In genomic region chr15:100898661-100899462, GRCh38 we compare ENCODE assay signal across 17 cellular contexts. TPM values are rescaled to one million over a fixed set of nuclear protein-coding genes. Genes with fewer than 3 reads are reported as not detected.
A peak's percentile ranks its signal among the peaks of the same experiment; 100 is the strongest.
DNase-seq lines count a peak whose midpoint lies in the region; ATAC-seq and TF ChIP-seq lines count a peak whose summit lies in the region.
"Had no signal": no experiment of that assay in that cellular context is flagged by ENCODE, and none has a peak within 500 bp of the region (broad histone marks: within the 10 kb centered on the region; RNA-seq: fewer than 3 reads in every experiment).

No MANE protein-coding gene starts in this region.

- peak overlapping the region; percentile 83 to 86 for H3K27ac ChIP-seq in uterus
- H3K27ac ChIP-seq: BLaER1 treated with 17β-estradiol and CSF1 and Interleukin-3, amounts not matched to agents 10 nM and 100 nM; GM23248; Peyer's patch had no signal

- no peak for DNase-seq in LNCaP clone FGC (ENCODE audit: low read depth)
- peak; percentile 46 for DNase-seq in cerebellum (ENCODE audit: low spot score)
- DNase-seq in omental fat pad (ENCODE audit: low spot score), result peak; percentile 11
- DNase-seq in uterus, result no peak
- no peak for DNase-seq in NCI-H1694 treated with DMSO at 0.1 percent for 48 hours (lab: John Stamatoyannopoulos, UW)
- no peak for DNase-seq in activated T-cell treated with anti-CD3 and anti-CD28 coated beads, Interleukin-2, amount 50 U/mL, for 48 hours
- DNase-seq: GM23248, HFFc6, KBM-7, NCI-H1092, NCI-H187, NCI-H446 treated with DMSO at 0.1 percent for 48 hours, NCI-H748 treated with DMSO at 0.1 percent for 48 hours, SHP77 had no signal

- H3K4me1 ChIP-seq in uterus, result peaks cover 7 to 11% of the 10 kb centered on the region in 2 donors

- H3K27me3 ChIP-seq in uterus, result no peaks in the 10 kb centered on the region
- H3K27me3 ChIP-seq: Peyer's patch had no signal

- TF ChIP-seq CTCF in LNCaP clone FGC (IDR thresholded peaks at IDR 0.05; ENCODE audit: control insufficient read depth, extremely low read depth, insufficient read depth) (no peak), omental fat pad (IDR thresholded peaks at IDR 0.05) (no peak), uterus (IDR thresholded peaks at IDR 0.05) (no peak)

- no peaks in the 10 kb centered on the region for H3K36me3 ChIP-seq in uterus
- H3K36me3 ChIP-seq: BLaER1 treated with 17β-estradiol and CSF1 and Interleukin-3, amounts not matched to agents 10 nM and 100 nM; Peyer's patch had no signal

- ATAC-seq in omental fat pad (ENCODE audit: low FRiP score), result no peak
- ATAC-seq in GM18861 (IDR thresholded peaks at IDR 0.05; ENCODE audit: unreplicated experiment), result no peak

- H3K4me3 ChIP-seq in LNCaP clone FGC (ENCODE audit: low read depth, low read length) (peak overlapping the region; percentile 35), uterus (no peak overlapping the region)
- H3K4me3 ChIP-seq: BLaER1 treated with 17β-estradiol and CSF1 and Interleukin-3, amounts not matched to agents 10 nM and 100 nM; GM23248; Peyer's patch had no signal

- intact Hi-C loops in uterus (cut with DNase I; ENCODE audit: low total_unique reads), result no loop called here

- TF ChIP-seq POLR2A in uterus (IDR thresholded peaks at IDR 0.05), result no peak

- no peaks in the 10 kb centered on the region for H3K9me3 ChIP-seq in uterus
- H3K9me3 ChIP-seq: BLaER1 treated with 17β-estradiol and CSF1 and Interleukin-3, amounts not matched to agents 10 nM and 100 nM; Peyer's patch had no signal

RNA-seq across cellular contexts. Expression of gene ALDH1A3, which starts 19.2 kb away (rescaled TPM):
- total RNA-seq in cerebellum, result 46.3 TPM
- total RNA-seq in omental fat pad, result 1,000 to 10,000 TPM in 1 of 4 donors, 100 to 1,000 TPM in 2, 10 to 100 TPM in 1; 61.3 to 1,088 (median 519) TPM
- 10 to 100 TPM; 15.6 to 55.2 (median 26.4) TPM for total RNA-seq in uterus

RNA-seq across cellular contexts. Expression of gene LRRK1, which starts 20.3 kb away (rescaled TPM):
- 8.9 TPM for total RNA-seq in cerebellum
- total RNA-seq in omental fat pad, result 10 to 100 TPM in 3 of 4 donors, 1 to 10 TPM in 1; 9.4 to 35.5 (median 16.9) TPM
- total RNA-seq in uterus, result 10 to 100 TPM in 2 of 4 donors, 1 to 10 TPM in 2; 2.6 to 36.6 (median 13.1) TPM

Comparison
In these comparisons a context has a peak if more than half of its experiments do, and no peak if none do; other contexts are left out.
1. DNase-seq: peak in cerebellum (single experiment) and omental fat pad (single experiment); none in LNCaP clone FGC (single experiment), uterus (0 of 2), NCI-H1694 treated with DMSO at 0.1 percent for 48 hours (single experiment) and activated T-cell treated with anti-CD3 and anti-CD28 coated beads, Interleukin-2, amount 50 U/mL, for 48 hours (0 of 2).